17 cellular contexts compared by ENCODE assay signal in the genomic region with DNA sequence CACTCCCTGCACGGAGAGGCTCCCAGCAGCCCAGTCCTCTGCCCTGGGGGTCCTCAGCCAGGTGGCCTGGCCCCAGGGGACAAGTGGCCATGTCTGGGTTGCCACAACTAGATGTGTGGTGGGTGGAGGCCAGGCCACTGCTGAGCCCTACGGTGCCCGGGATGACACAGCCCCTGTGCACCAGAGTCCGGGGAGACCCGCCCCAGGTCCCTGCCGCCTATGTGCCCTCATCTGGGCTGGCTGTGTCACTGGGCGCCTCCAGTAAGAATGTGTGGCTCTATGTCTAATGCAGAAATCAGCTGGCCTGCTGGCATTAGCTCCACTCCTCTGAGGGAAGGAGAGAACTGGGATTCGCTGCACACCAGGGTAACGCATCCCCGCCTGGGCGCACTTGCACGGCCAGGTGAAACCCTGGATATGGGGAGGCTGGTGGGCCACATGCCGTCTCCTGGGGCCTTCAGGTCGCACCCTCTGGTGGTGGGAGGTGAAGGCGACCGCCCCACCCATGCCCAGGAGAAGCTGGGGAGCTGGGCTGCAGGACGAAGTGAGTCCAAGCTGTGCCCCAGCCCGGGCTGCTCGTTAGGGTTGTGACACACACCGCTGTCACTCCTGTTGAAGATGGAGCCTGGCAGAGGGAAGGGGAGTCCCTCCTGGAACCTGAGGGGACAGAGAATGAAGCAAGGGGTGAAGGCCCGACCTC.
"Had no signal": no experiment of that assay in that cellular context is flagged by ENCODE, and none has a peak within 500 bp of the region (broad histone marks: within the 10 kb centered on the region; RNA-seq: fewer than 3 reads in every experiment).

No MANE protein-coding gene starts in this region.

- H3K36me3 ChIP-seq: cardiac muscle cell, esophagus muscularis mucosa, left ventricle myocardium inferior, prostate gland, tibial nerve had no signal

- H3K9me3 Mint-ChIP-seq: activated naive CD4-positive, alpha-beta T cell treated with anti-CD3 and anti-CD28 coated beads, Interleukin-2, amount 50 U/mL, for 24 hours had no signal

- DNase-seq: activated CD4-positive, alpha-beta T cell treated with anti-CD3 and anti-CD28 coated beads for 4 hours; activated T-cell treated with anti-CD3 and anti-CD28 coated beads for 4 hours; left ventricle myocardium inferior; mucosa of descending colon; natural killer cell; occipital lobe; stimulated activated CD4-positive, alpha-beta T cell treated with anti-CD3 and anti-CD28 coated beads, Interleukin-12 subunit alpha, Interleukin-12 subunit beta, amount 100 ng/mL, for 4 hours; stimulated activated CD4-positive, alpha-beta T cell treated with anti-CD3 and anti-CD28 coated beads, Interleukin-2, amount 100 ng/mL, for 24 hours; stimulated activated naive CD4-positive, alpha-beta T cell; T-helper 17 cell had no signal

- H3K4me3 ChIP-seq: cardiac muscle cell, esophagus muscularis mucosa, left ventricle myocardium inferior, mucosa of descending colon, prostate gland, tibial nerve had no signal

- H3K9me3 ChIP-seq: mucosa of descending colon, prostate gland had no signal

- H3K27me3 Mint-ChIP-seq: activated naive CD4-positive, alpha-beta T cell treated with anti-CD3 and anti-CD28 coated beads, Interleukin-2, amount 50 U/mL, for 24 hours; activated T-helper 17 cell treated with anti-CD3 and anti-CD28 coated beads, Interleukin-2, amount 50 U/mL, for 72 hours; T-helper 17 cell had no signal

- ATAC-seq: activated T-helper 17 cell treated with anti-CD3 and anti-CD28 coated beads, Interleukin-2, amount 50 U/mL, for 72 hours; mucosa of descending colon; natural killer cell; sciatic nerve; T-helper 17 cell had no signal

- H3K4me1 ChIP-seq: prostate gland had no signal

- H3K4me3 Mint-ChIP-seq: natural killer cell had no signal

- H3K27ac ChIP-seq: cardiac muscle cell, esophagus muscularis mucosa, left ventricle myocardium inferior, prostate gland, tibial nerve had no signal

- H3K27me3 ChIP-seq: cardiac muscle cell, esophagus muscularis mucosa, tibial nerve had no signal
